ENCODE assay signal across 8 cellular contexts in the genomic region with DNA sequence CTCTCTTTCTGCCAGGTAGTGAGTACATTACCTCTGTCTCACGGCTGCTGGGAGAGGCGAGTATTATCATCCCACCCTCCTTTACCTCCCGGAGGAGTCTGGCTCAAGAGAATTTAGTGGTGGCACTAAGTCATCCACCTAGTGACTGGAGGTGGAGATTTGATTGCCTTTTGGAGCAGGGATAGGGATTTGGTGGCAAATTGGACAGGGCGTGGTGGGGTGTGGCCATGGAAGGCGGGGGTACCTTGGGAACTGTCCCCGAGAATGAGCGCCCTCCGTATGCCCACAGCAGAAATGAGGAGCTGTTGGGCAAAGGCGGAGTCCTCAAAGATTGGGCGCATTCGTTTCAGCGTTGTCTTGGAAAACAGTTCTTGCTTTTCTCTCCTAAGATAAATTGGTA. TPM values are rescaled to one million over a fixed set of nuclear protein-coding genes. Genes with fewer than 3 reads are reported as not detected.
DNase-seq lines count a peak whose midpoint lies in the region; ATAC-seq and TF ChIP-seq lines count a peak whose summit lies in the region.

No MANE protein-coding gene starts in this region.

- no peak for ATAC-seq in activated CD8-positive, alpha-beta memory T cell treated with anti-CD3 and anti-CD28 coated beads, Interleukin-2, amount 10 ng/mL, durations not matched to agents 7 days and 5 days
- ATAC-seq in WTC11 (peak; percentile 4), HG03457 (IDR thresholded peaks at IDR 0.05; ENCODE audit: unreplicated experiment) (no peak)
- no peak for ATAC-seq in stimulated activated effector memory CD8-positive, alpha-beta T cell treated with anti-CD3 and anti-CD28 coated beads, Interleukin-12 subunit alpha, Interleukin-12 subunit beta, amount 100 ng/mL, for 72 hours

- in situ Hi-C loops in GM13977 (cut with MboI; ENCODE audit: low pct_unique_long_range_greater_than_20kb, low sequenced_read_pairs, unreplicated experiment) = loop anchor here (25.0 kb wide), 1 partner anchor 194 kb away; a partner anchor contains a TSS

- peak overlapping the region; percentile 24 for H3K27ac Mint-ChIP-seq in activated CD8-positive, alpha-beta memory T cell treated with anti-CD3 and anti-CD28 coated beads, Interleukin-2, amount 10 ng/mL, durations not matched to agents 7 days and 5 days
- H3K27ac Mint-ChIP-seq in WTC11 = peak overlapping the region; percentile 61
- peak overlapping the region; percentile 94 for H3K27ac Mint-ChIP-seq in stimulated activated effector memory CD8-positive, alpha-beta T cell treated with anti-CD3 and anti-CD28 coated beads, Interleukin-12 subunit alpha, Interleukin-12 subunit beta, amount 100 ng/mL, for 72 hours

- H3K27ac ChIP-seq in hepatocyte = peak overlapping the region; percentile 84

- POLR2A ChIA-PET in WTC11 (lab: Charles Lee) = interaction anchor here (1.4 to 1.5 kb wide), 3 partner anchors 32 to 197 kb away, joined by 4 to 16 read pairs (median 6); a partner anchor contains a TSS

- peak overlapping the region; percentile 90 for H3K4me3 Mint-ChIP-seq in activated CD8-positive, alpha-beta memory T cell treated with anti-CD3 and anti-CD28 coated beads, Interleukin-2, amount 10 ng/mL, durations not matched to agents 7 days and 5 days
- peak overlapping the region; percentile 88 for H3K4me3 Mint-ChIP-seq in WTC11
- peak overlapping the region; percentile 89 for H3K4me3 Mint-ChIP-seq in stimulated activated effector memory CD8-positive, alpha-beta T cell treated with anti-CD3 and anti-CD28 coated beads, Interleukin-12 subunit alpha, Interleukin-12 subunit beta, amount 100 ng/mL, for 72 hours

- H3K4me1 Mint-ChIP-seq in activated CD8-positive, alpha-beta memory T cell treated with anti-CD3 and anti-CD28 coated beads, Interleukin-2, amount 10 ng/mL, durations not matched to agents 7 days and 5 days = peaks cover 47% of the 10 kb centered on the region
- H3K4me1 Mint-ChIP-seq in WTC11 = peaks cover 24% of the 10 kb centered on the region
- peaks cover 24% of the 10 kb centered on the region for H3K4me1 Mint-ChIP-seq in stimulated activated effector memory CD8-positive, alpha-beta T cell treated with anti-CD3 and anti-CD28 coated beads, Interleukin-12 subunit alpha, Interleukin-12 subunit beta, amount 100 ng/mL, for 72 hours

- H3K4me3 ChIP-seq in hepatocyte = peak overlapping the region; percentile 66

- H4K20me1 ChIP-seq in hepatocyte (ENCODE audit: insufficient read depth, poor library complexity, severe bottlenecking) = no peaks in the 10 kb centered on the region

- H3K36me3 Mint-ChIP-seq in activated CD8-positive, alpha-beta memory T cell treated with anti-CD3 and anti-CD28 coated beads, Interleukin-2, amount 10 ng/mL, durations not matched to agents 7 days and 5 days = peaks cover 4% of the 10 kb centered on the region
- peaks cover 3% of the 10 kb centered on the region; the same call in 1 of the 2 replicates for H3K36me3 Mint-ChIP-seq in WTC11
- peaks cover 11% of the 10 kb centered on the region for H3K36me3 Mint-ChIP-seq in stimulated activated effector memory CD8-positive, alpha-beta T cell treated with anti-CD3 and anti-CD28 coated beads, Interleukin-12 subunit alpha, Interleukin-12 subunit beta, amount 100 ng/mL, for 72 hours

- peaks cover 6% of the 10 kb centered on the region for H3K4me1 ChIP-seq in hepatocyte (ENCODE audit: insufficient read depth)

- H3K9me3 Mint-ChIP-seq in activated CD8-positive, alpha-beta memory T cell treated with anti-CD3 and anti-CD28 coated beads, Interleukin-2, amount 10 ng/mL, durations not matched to agents 7 days and 5 days (ENCODE audit: low read depth) = no peaks in the 10 kb centered on the region
- H3K9me3 Mint-ChIP-seq in WTC11 = no peaks in the 10 kb centered on the region
- H3K9me3 Mint-ChIP-seq in stimulated activated effector memory CD8-positive, alpha-beta T cell treated with anti-CD3 and anti-CD28 coated beads, Interleukin-12 subunit alpha, Interleukin-12 subunit beta, amount 100 ng/mL, for 72 hours = no peaks in the 10 kb centered on the region

- no peaks in the 10 kb centered on the region for H3K27me3 ChIP-seq in hepatocyte

- no peaks in the 10 kb centered on the region for H3K36me3 ChIP-seq in hepatocyte (replicated peaks; ENCODE audit: insufficient read depth, low read depth)

- 58% methylated on average over 12 of the region's 12 CpGs for whole genome bisulfite sequencing in hepatocyte (ENCODE audit: low lambda C conversion rate, missing lambda C conversion rate)

- peaks cover 24% of the 10 kb centered on the region for H3K79me2 ChIP-seq in hepatocyte

- CTCF ChIA-PET in activated CD8-positive, alpha-beta memory T cell treated with anti-CD3 and anti-CD28 coated beads, Interleukin-2, amount 10 ng/mL, durations not matched to agents 7 days and 5 days (lab: Charles Lee) = interaction anchor here (1.2 kb wide), 1 partner anchor 31 kb away, joined by 4 read pairs; no protein-coding TSS in a partner anchor
- CTCF ChIA-PET in WTC11 (lab: Charles Lee) = interaction anchor here (1.3 to 1.4 kb wide), 2 partner anchors 54 to 61 kb away, joined by 3 to 4 read pairs; no protein-coding TSS in a partner anchor

- TF ChIP-seq CTCF in WTC11 (IDR thresholded peaks at IDR 0.05) = no peak
- TF ChIP-seq CTCF in hepatocyte (IDR thresholded peaks at IDR 0.05; ENCODE audit: poor library complexity) = no peak
- TF ChIP-seq CTCF in GM13977 (IDR thresholded peaks at IDR 0.05; ENCODE audit: extremely low read depth, insufficient read depth, missing control alignments) = no peak

- no peaks in the 10 kb centered on the region for H3K27me3 Mint-ChIP-seq in activated CD8-positive, alpha-beta memory T cell treated with anti-CD3 and anti-CD28 coated beads, Interleukin-2, amount 10 ng/mL, durations not matched to agents 7 days and 5 days
- H3K27me3 Mint-ChIP-seq in WTC11 (ENCODE audit: low read depth) = no peaks in the 10 kb centered on the region

- no peaks in the 10 kb centered on the region for H3K9me2 ChIP-seq in hepatocyte (replicated peaks; ENCODE audit: insufficient read depth)

- H2AFZ ChIP-seq in hepatocyte = peak overlapping the region; percentile 74

- DNase-seq in activated CD8-positive, alpha-beta memory T cell treated with anti-CD3 and anti-CD28 coated beads, Interleukin-2, amount 10 ng/mL, durations not matched to agents 7 days and 5 days = no peak
- no peak for DNase-seq in activated CD8-positive, alpha-beta memory T cell treated with anti-CD3 and anti-CD28 coated beads, Interleukin-2, amount 50 U/mL, for 4 hours
- DNase-seq in WTC11 (ENCODE audit: low spot score) = no peak
- DNase-seq in hepatocyte (ENCODE audit: low spot score) = no peak
- no peak for DNase-seq in stimulated activated effector memory CD8-positive, alpha-beta T cell treated with anti-CD3 and anti-CD28 coated beads, Interleukin-12 subunit alpha, Interleukin-12 subunit beta, amount 100 ng/mL, for 72 hours (ENCODE audit: low spot score in 2 of 2)
- no peak for DNase-seq in GM13977 (ENCODE audit: low spot score)
- no peak for DNase-seq in GF-D8 (lab: John Stamatoyannopoulos, UW)

- H3K4me2 ChIP-seq in hepatocyte = peak overlapping the region; percentile 95

- H3K9me3 ChIP-seq in hepatocyte (ENCODE audit: low read depth) = no peaks in the 10 kb centered on the region

TF ChIP-seq in WTC11, 78 proteins besides CTCF, POLR2A, EP300 and RAD21 (continues in another document):
- TF ChIP-seq ETV6 (CRISPR knock-in tag; IDR thresholded peaks at IDR 0.05) = no peak
- TF ChIP-seq, protein P1, sequence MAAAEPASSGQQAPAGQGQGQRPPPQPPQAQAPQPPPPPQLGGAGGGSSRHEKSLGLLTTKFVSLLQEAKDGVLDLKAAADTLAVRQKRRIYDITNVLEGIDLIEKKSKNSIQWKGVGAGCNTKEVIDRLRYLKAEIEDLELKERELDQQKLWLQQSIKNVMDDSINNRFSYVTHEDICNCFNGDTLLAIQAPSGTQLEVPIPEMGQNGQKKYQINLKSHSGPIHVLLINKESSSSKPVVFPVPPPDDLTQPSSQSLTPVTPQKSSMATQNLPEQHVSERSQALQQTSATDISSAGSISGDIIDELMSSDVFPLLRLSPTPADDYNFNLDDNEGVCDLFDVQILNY (CRISPR knock-in tag; IDR thresholded peaks at IDR 0.05) = no peak
- no peak for TF ChIP-seq TEAD1 (CRISPR knock-in tag; IDR thresholded peaks at IDR 0.05)
- no peak for TF ChIP-seq ZNF121 (CRISPR knock-in tag; IDR thresholded peaks at IDR 0.05)
- TF ChIP-seq, protein P2, sequence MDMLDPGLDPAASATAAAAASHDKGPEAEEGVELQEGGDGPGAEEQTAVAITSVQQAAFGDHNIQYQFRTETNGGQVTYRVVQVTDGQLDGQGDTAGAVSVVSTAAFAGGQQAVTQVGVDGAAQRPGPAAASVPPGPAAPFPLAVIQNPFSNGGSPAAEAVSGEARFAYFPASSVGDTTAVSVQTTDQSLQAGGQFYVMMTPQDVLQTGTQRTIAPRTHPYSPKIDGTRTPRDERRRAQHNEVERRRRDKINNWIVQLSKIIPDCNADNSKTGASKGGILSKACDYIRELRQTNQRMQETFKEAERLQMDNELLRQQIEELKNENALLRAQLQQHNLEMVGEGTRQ (CRISPR knock-in tag; IDR thresholded peaks at IDR 0.05) = no peak
- no peak for TF ChIP-seq ATF1 (CRISPR knock-in tag; IDR thresholded peaks at IDR 0.05)
- TF ChIP-seq, protein P3, sequence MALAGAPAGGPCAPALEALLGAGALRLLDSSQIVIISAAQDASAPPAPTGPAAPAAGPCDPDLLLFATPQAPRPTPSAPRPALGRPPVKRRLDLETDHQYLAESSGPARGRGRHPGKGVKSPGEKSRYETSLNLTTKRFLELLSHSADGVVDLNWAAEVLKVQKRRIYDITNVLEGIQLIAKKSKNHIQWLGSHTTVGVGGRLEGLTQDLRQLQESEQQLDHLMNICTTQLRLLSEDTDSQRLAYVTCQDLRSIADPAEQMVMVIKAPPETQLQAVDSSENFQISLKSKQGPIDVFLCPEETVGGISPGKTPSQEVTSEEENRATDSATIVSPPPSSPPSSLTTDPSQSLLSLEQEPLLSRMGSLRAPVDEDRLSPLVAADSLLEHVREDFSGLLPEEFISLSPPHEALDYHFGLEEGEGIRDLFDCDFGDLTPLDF (CRISPR knock-in tag; IDR thresholded peaks at IDR 0.05) = no peak
- TF ChIP-seq GTF2I (CRISPR knock-in tag; conservative IDR thresholded peaks at IDR 0.05) = no peak
- TF ChIP-seq ZNF138 (CRISPR knock-in tag; conservative IDR thresholded peaks at IDR 0.05) = no peak
- no peak for TF ChIP-seq NFYB (CRISPR knock-in tag; conservative IDR thresholded peaks at IDR 0.05; ENCODE audit: low read depth)
- TF ChIP-seq TEAD4 (CRISPR knock-in tag; IDR thresholded peaks at IDR 0.05) = no peak
- no peak for TF ChIP-seq ZNF396 (CRISPR knock-in tag; IDR thresholded peaks at IDR 0.05; ENCODE audit: borderline replicate concordance)
- no peak for TF ChIP-seq NR2C2 (CRISPR knock-in tag; IDR thresholded peaks at IDR 0.05)
- TF ChIP-seq GRHL2 (CRISPR knock-in tag; IDR thresholded peaks at IDR 0.05; ENCODE audit: insufficient replicate concordance, severe bottlenecking) = no peak

RNA-seq across cellular contexts. Expression of a gene that starts 32.1 kb away (rescaled TPM):
- 100 to 1,000 TPM; 385 to 405 TPM for total RNA-seq in activated CD8-positive, alpha-beta memory T cell treated with anti-CD3 and anti-CD28 coated beads, Interleukin-2, amount 10 ng/mL, durations not matched to agents 7 days and 5 days
- total RNA-seq in WTC11 (2021) (469 to 522 TPM (median 522 TPM) in 3 replicates), hepatocyte (256 and 282 TPM in 2 replicates)
- polyA plus RNA-seq in hepatocyte = 371 and 385 TPM in 2 replicates

Comparison
In these comparisons a context has a peak if more than half of its experiments do, and no peak if none do; other contexts are left out.
1. H3K27ac Mint-ChIP-seq: peak in every context shown above with its lines; median percentile 94 in stimulated activated effector memory CD8-positive, alpha-beta T cell treated with anti-CD3 and anti-CD28 coated beads, Interleukin-12 subunit alpha, Interleukin-12 subunit beta, amount 100 ng/mL, for 72 hours; 61 in WTC11; 24 in activated CD8-positive, alpha-beta memory T cell treated with anti-CD3 and anti-CD28 coated beads, Interleukin-2, amount 10 ng/mL, durations not matched to agents 7 days and 5 days.